ENCODE assay signal across 27 cellular contexts in genomic region chr1:233608988-233609387, GRCh38. TPM values are rescaled to one million over a fixed set of nuclear protein-coding genes. Genes with fewer than 3 reads are reported as not detected.
"Had no signal": no experiment of that assay in that cellular context is flagged by ENCODE, and none has a peak within 500 bp of the region (broad histone marks: within the 10 kb centered on the region; RNA-seq: fewer than 3 reads in every experiment).

No MANE protein-coding gene starts in this region.

- H3K9me3 ChIP-seq: left lung, lower lobe of right lung, pancreas, prostate gland, testis, thyroid gland, vagina had no signal

- H3K4me2 ChIP-seq: smooth muscle cell had no signal

- H3K27me3 ChIP-seq: pancreas, testis, thyroid gland, vagina had no signal

- DNase-seq: hippocampal formation; kidney glomerular epithelial cell; left colon; left lung; lower lobe of right lung; mammary epithelial cell; mesenchymal stem cell; naive thymus-derived CD8-positive, alpha-beta T cell; nucleus accumbens; pancreas; posterior cingulate gyrus; retina; right cardiac atrium; stimulated activated CD4-positive, alpha-beta T cell treated with anti-CD3 and anti-CD28 coated beads, Interleukin-1b, Interleukin-23, amount 100 ng/mL, for 48 hours; stimulated activated CD4-positive, alpha-beta T cell treated with anti-CD3 and anti-CD28 coated beads, Interleukin-2, amount 100 ng/mL, for 48 hours; stimulated activated CD4-positive, alpha-beta T cell treated with anti-CD3 and anti-CD28 coated beads, Interleukin-4, amount 100 ng/mL, for 4 hours; stimulated activated CD8-positive, alpha-beta memory T cell treated with anti-CD3 and anti-CD28 coated beads, Interleukin-4, amount 100 ng/mL, for 48 hours; stimulated activated naive CD4-positive, alpha-beta T cell treated with Interleukin-2 at 50 U/mL for 16 hours; stomach; testis; transverse colon; upper lobe of left lung had no signal

- FAIRE-seq: pancreas had no signal

- H3K36me3 ChIP-seq: left lung, lower lobe of right lung, pancreas, prostate gland, stomach, thyroid gland, transverse colon, upper lobe of left lung, vagina had no signal

- H3K4me3 ChIP-seq: left lung, lower lobe of right lung, pancreas, prostate gland, smooth muscle cell, stomach, testis, thyroid gland, transverse colon, upper lobe of left lung, vagina had no signal

- H3K27ac ChIP-seq: left lung, lower lobe of right lung, pancreas, prostate gland, stomach, testis, thyroid gland, transverse colon, upper lobe of left lung, vagina had no signal

- H3K4me1 ChIP-seq: left lung, lower lobe of right lung, pancreas, prostate gland, testis, thyroid gland, vagina had no signal

- ATAC-seq: left colon; left lung; lower lobe of right lung; naive thymus-derived CD8-positive, alpha-beta T cell; pancreas; right cardiac atrium; stimulated activated memory B cell treated with anti-CD40 and anti-IgM and Interleukin-4, amounts not matched to agents 10 μg/mL and 1 μg/mL and 100 μg/mL, for 72 hours had no signal

RNA-seq across cellular contexts. Expression of gene KCNK1, which starts 4.9 kb away (rescaled TPM):
- total RNA-seq: naive thymus-derived CD8-positive, alpha-beta T cell had no signal
- polyA plus RNA-seq: naive thymus-derived CD8-positive, alpha-beta T cell had no signal
